Comparison of ENCODE assay signal across 8 cellular contexts in genomic region chr2:10408649-10409579, GRCh38. TPM values are rescaled to one million over a fixed set of nuclear protein-coding genes. Genes with fewer than 3 reads are reported as not detected.
DNase-seq lines count a peak whose midpoint lies in the region; ATAC-seq and TF ChIP-seq lines count a peak whose summit lies in the region.

No MANE protein-coding gene starts in this region.

- peaks cover 14% of the 10 kb centered on the region; the same call in 1 of the 2 replicates for H3K4me1 ChIP-seq in HUES48 (ENCODE audit: control insufficient read depth, insufficient read depth, low read length)
- peaks cover 6% of the 10 kb centered on the region for H3K4me1 ChIP-seq in NT2/D1 (ENCODE audit: insufficient read depth, insufficient read length)
- peaks cover 19 to 43% of the 10 kb centered on the region in 2 donors for H3K4me1 ChIP-seq in muscle layer of duodenum (ENCODE audit: control insufficient read depth in 1 of 2, insufficient read depth in 2 of 2, low read length in 2 of 2)

- H3K9me3 ChIP-seq in HUES48 (ENCODE audit: control insufficient read depth, insufficient read depth, low read length), result no peaks in the 10 kb centered on the region
- peaks cover 7% of the 10 kb centered on the region; the same call in 1 of the 2 replicates for H3K9me3 ChIP-seq in NT2/D1 (ENCODE audit: insufficient read depth, low read length)
- H3K9me3 ChIP-seq in muscle layer of duodenum (ENCODE audit: control insufficient read depth in 1 of 2, low read length in 2 of 2), result no peaks in the 10 kb centered on the region

- peak; percentile 59 for ATAC-seq in GM21390 (IDR thresholded peaks at IDR 0.05; ENCODE audit: unreplicated experiment)

- in situ Hi-C loops in Caki2 (cut with HindIII; ENCODE audit: low pct_unique_long_range_greater_than_20kb, low sequenced_read_pairs), result no loop called here

- H3K27ac ChIP-seq in HUES48 (ENCODE audit: low read depth, low read length) (peak overlapping the region; percentile 21), muscle layer of duodenum (ENCODE audit: low read length) (peak overlapping the region; percentile 72)

- peak; percentile 96 for TF ChIP-seq CTCF in epithelial cell of esophagus (IDR thresholded peaks at IDR 0.05; ENCODE audit: insufficient read depth, low read depth, low read length, missing control alignments)

- peak; percentile 90 for DNase-seq in Caki2 (ENCODE audit: low read depth)
- DNase-seq in NT2/D1 (ENCODE audit: low read depth, low spot score), result peak; percentile 77
- DNase-seq in activated CD8-positive, alpha-beta memory T cell treated with anti-CD3 and anti-CD28 coated beads, Interleukin-2, amount 50 U/mL, for 24 hours (ENCODE audit: extremely low read depth), result peak; percentile 38
- peak; percentile 87 for DNase-seq in epithelial cell of esophagus (ENCODE audit: low read depth)
- peak; percentile 60 to 69 for DNase-seq in stimulated activated CD8-positive, alpha-beta memory T cell treated with anti-CD3 and anti-CD28 coated beads, Interleukin-7, amount 100 ng/mL, for 4 hours (ENCODE audit: low read depth in 2 of 2)

- no peaks in the 10 kb centered on the region for H3K27me3 ChIP-seq in HUES48 (ENCODE audit: control insufficient read depth, insufficient read depth, low read length)
- no peaks in the 10 kb centered on the region for H3K27me3 ChIP-seq in NT2/D1 (ENCODE audit: insufficient read depth, insufficient read length)
- H3K27me3 ChIP-seq in muscle layer of duodenum (ENCODE audit: low read depth, low read length), result no peaks in the 10 kb centered on the region

- H3K36me3 ChIP-seq in HUES48 (ENCODE audit: control insufficient read depth, insufficient read depth, low read length) (no peaks in the 10 kb centered on the region), NT2/D1 (ENCODE audit: insufficient read depth, insufficient read length, low read length) (peaks cover 8% of the 10 kb centered on the region), muscle layer of duodenum (ENCODE audit: control insufficient read depth in 1 of 2, insufficient read depth in 2 of 2, low read length in 2 of 2) (peaks cover 0 to 7% of the 10 kb centered on the region in 2 donors)

- H3K4me3 ChIP-seq in HUES48 (ENCODE audit: low read depth, low read length) (no peak overlapping the region), NT2/D1 (ENCODE audit: insufficient read length, low read depth) (no peak overlapping the region), epithelial cell of esophagus (ENCODE audit: low read length) (peak overlapping the region; percentile 5), muscle layer of duodenum (ENCODE audit: low read depth in 1 of 2, low read length in 2 of 2) (no peak overlapping the region)

- no peak overlapping the region for H3K9ac ChIP-seq in HUES48 (ENCODE audit: low read depth, low read length)
- peak overlapping the region; percentile 36 for H3K9ac ChIP-seq in NT2/D1 (ENCODE audit: insufficient read length, low read depth)

RNA-seq across cellular contexts. Expression of gene ODC1, which starts 39.2 kb away (rescaled TPM):
- total RNA-seq in Caki2 (2014; rRNA removed; shearing (Covaris generic); ENCODE audit: low replicate concordance), result 212 and 233 TPM in 2 replicates

Comparison
In these comparisons a context has a peak if more than half of its experiments do, and no peak if none do; other contexts are left out.
1. DNase-seq: peak in every context shown above with its lines; median percentile 90 in Caki2; 87 in epithelial cell of esophagus; 77 in NT2/D1; 64 in stimulated activated CD8-positive, alpha-beta memory T cell treated with anti-CD3 and anti-CD28 coated beads, Interleukin-7, amount 100 ng/mL, for 4 hours; 38 in activated CD8-positive, alpha-beta memory T cell treated with anti-CD3 and anti-CD28 coated beads, Interleukin-2, amount 50 U/mL, for 24 hours.